ENCODE assay signal across 13 cellular contexts in the genomic region with DNA sequence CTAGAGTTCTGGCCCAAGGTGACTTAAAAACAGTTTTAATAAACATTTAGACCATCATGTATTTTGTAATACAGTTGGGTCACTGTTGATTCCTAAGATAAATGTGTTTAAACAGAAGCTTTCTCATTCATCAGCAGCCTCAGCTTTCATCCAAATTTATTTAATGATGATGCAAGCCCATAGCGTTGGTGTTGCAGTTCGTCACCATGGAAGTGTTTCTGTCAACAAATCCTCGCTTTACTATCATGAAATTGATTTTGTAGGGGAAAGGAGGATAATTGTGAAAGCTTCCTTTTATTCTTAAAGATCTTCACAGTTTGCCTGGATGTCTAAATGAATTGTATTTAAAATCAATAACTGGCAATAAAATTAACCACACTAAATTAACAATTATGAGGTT. TPM values are rescaled to one million over a fixed set of nuclear protein-coding genes. Genes with fewer than 3 reads are reported as not detected.
DNase-seq lines count a peak whose midpoint lies in the region; ATAC-seq and TF ChIP-seq lines count a peak whose summit lies in the region.
"Had no signal": no experiment of that assay in that cellular context is flagged by ENCODE, and none has a peak within 500 bp of the region (broad histone marks: within the 10 kb centered on the region; RNA-seq: fewer than 3 reads in every experiment).

No MANE protein-coding gene starts in this region.

- no peaks in the 10 kb centered on the region for H3K27me3 ChIP-seq in liver (ENCODE audit: control insufficient read depth in 4 of 4, insufficient read depth in 4 of 4, low read length in 3 of 4)
- H3K27me3 ChIP-seq in upper lobe of right lung, result no peaks in the 10 kb centered on the region

- H3K27ac ChIP-seq in liver (ENCODE audit: low read depth in 1 of 2, low read length in 2 of 2) (peak overlapping the region; percentile 63 to 74), upper lobe of right lung (peak overlapping the region; percentile 71)

- no peak overlapping the region for H3K9ac ChIP-seq in liver (ENCODE audit: low read depth in 1 of 2, low read length in 2 of 2)

- H3K36me3 ChIP-seq in liver (ENCODE audit: control insufficient read depth in 4 of 4, insufficient read depth in 3 of 4, low read depth in 1 of 4, low read length in 3 of 4) (peaks cover 0 to 3% (median 0%) of the 10 kb centered on the region in 4 donors), upper lobe of right lung (no peaks in the 10 kb centered on the region)

- no peaks in the 10 kb centered on the region for H3K27me3 Mint-ChIP-seq in chondrocyte (ENCODE audit: low read depth)
- H3K27me3 Mint-ChIP-seq: activated CD8-positive, alpha-beta memory T cell treated with anti-CD3 and anti-CD28 coated beads, Interleukin-2, amount 10 ng/mL, durations not matched to agents 7 days and 5 days; IgD-negative memory B cell had no signal

- H3K4me3 ChIP-seq in liver (ENCODE audit: low read depth in 1 of 3, low read length in 3 of 3), result no peak overlapping the region
- no peak overlapping the region for H3K4me3 ChIP-seq in upper lobe of right lung

- intact Hi-C loops in upper lobe of right lung (cut with DNase I), result loop anchor here (10.0 kb wide), 1 partner anchor 408 kb away; no protein-coding TSS in a partner anchor

- DNase-seq in SHP77 (lab: John Stamatoyannopoulos, UW) (peak; percentile 20 to 32), SHP77 treated with DMSO at 0.1 percent for 48 hours (lab: John Stamatoyannopoulos, UW) (no peak), chondrocyte (ENCODE audit: low spot score) (no peak), upper lobe of right lung (no peak), NCI-H82 (lab: John Stamatoyannopoulos, UW) (no peak), kidney glomerular epithelial cell (lab: John Stamatoyannopoulos, UW) (no peak), EL (no peak)
- DNase-seq: ACHN; activated CD8-positive, alpha-beta memory T cell treated with anti-CD3 and anti-CD28 coated beads, Interleukin-2, amount 10 ng/mL, durations not matched to agents 7 days and 5 days; midbrain; RPMI8226 had no signal

- H3K4me1 ChIP-seq in liver (ENCODE audit: control insufficient read depth in 4 of 4, insufficient read depth in 4 of 4, low read length in 3 of 4) (peaks cover 3 to 7% (median 4%) of the 10 kb centered on the region in 4 donors), upper lobe of right lung (peaks cover 27% of the 10 kb centered on the region)

- 18% methylated on average over 3 of the region's 3 CpGs for WGBS in liver

- peaks cover 5% of the 10 kb centered on the region for H3K36me3 Mint-ChIP-seq in chondrocyte (ENCODE audit: low read depth)
- H3K36me3 Mint-ChIP-seq: IgD-negative memory B cell had no signal

- ATAC-seq in upper lobe of right lung, result peak; percentile 36
- ATAC-seq: activated CD8-positive, alpha-beta memory T cell treated with anti-CD3 and anti-CD28 coated beads, Interleukin-2, amount 10 ng/mL, durations not matched to agents 7 days and 5 days had no signal

- TF ChIP-seq RAD21 in liver (IDR thresholded peaks at IDR 0.05), result peak; percentile 55 to 62

- TF ChIP-seq CTCF in chondrocyte (IDR thresholded peaks at IDR 0.05) (no peak), liver (IDR thresholded peaks at IDR 0.05; ENCODE audit: low read depth, low read length, missing input control) (no peak), upper lobe of right lung (IDR thresholded peaks at IDR 0.05) (no peak)

- H3K9me3 ChIP-seq in liver (ENCODE audit: control insufficient read depth in 4 of 4, low read length in 3 of 4) (no peaks in the 10 kb centered on the region), upper lobe of right lung (no peaks in the 10 kb centered on the region)

- H3K4me1 Mint-ChIP-seq in chondrocyte (ENCODE audit: low read depth), result peaks cover 31% of the 10 kb centered on the region

- peak overlapping the region; percentile 82 for H3K27ac Mint-ChIP-seq in chondrocyte (ENCODE audit: unreplicated experiment)
- H3K27ac Mint-ChIP-seq: activated CD8-positive, alpha-beta memory T cell treated with anti-CD3 and anti-CD28 coated beads, Interleukin-2, amount 10 ng/mL, durations not matched to agents 7 days and 5 days; IgD-negative memory B cell had no signal

- H3K9me3 Mint-ChIP-seq in chondrocyte (ENCODE audit: low read depth), result no peaks in the 10 kb centered on the region
- H3K9me3 Mint-ChIP-seq: IgD-negative memory B cell had no signal

- H3K4me3 Mint-ChIP-seq in chondrocyte (ENCODE audit: unreplicated experiment), result no peak overlapping the region
- H3K4me3 Mint-ChIP-seq: activated CD8-positive, alpha-beta memory T cell treated with anti-CD3 and anti-CD28 coated beads, Interleukin-2, amount 10 ng/mL, durations not matched to agents 7 days and 5 days; IgD-negative memory B cell had no signal

TF ChIP-seq in liver, 16 proteins besides CTCF, POLR2A, EP300 and RAD21:
- TF ChIP-seq FOXA1 (IDR thresholded peaks at IDR 0.05) (peak; percentile 81), TAF1 (conservative IDR thresholded peaks at IDR 0.05) (no peak), FOXA2 (IDR thresholded peaks at IDR 0.05) (peak; percentile 73), HNF4G (IDR thresholded peaks at IDR 0.05) (no peak), HNF4A (conservative IDR thresholded peaks at IDR 0.05) (peak in 1 of 2 donors; percentile 62), SP1 (IDR thresholded peaks at IDR 0.05) (peak; percentile 29), EGR1 (IDR thresholded peaks at IDR 0.05; ENCODE audit: low read depth in 2 of 2) (peak in 1 of 2 donors; percentile 30), GABPA (IDR thresholded peaks at IDR 0.05 in 1 of 2, conservative IDR thresholded peaks at IDR 0.05 in 1 of 2) (peak in 1 of 2 donors; percentile 24), RXRA (IDR thresholded peaks at IDR 0.05) (peak in 1 of 2 donors; percentile 70), JUND (IDR thresholded peaks at IDR 0.05) (peak; percentile 29 to 80), NR2F2 (IDR thresholded peaks at IDR 0.05) (no peak), YY1 (IDR thresholded peaks at IDR 0.05) (peak; percentile 50)
- TF ChIP-seq, protein P1, sequence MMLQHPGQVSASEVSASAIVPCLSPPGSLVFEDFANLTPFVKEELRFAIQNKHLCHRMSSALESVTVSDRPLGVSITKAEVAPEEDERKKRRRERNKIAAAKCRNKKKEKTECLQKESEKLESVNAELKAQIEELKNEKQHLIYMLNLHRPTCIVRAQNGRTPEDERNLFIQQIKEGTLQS (IDR thresholded peaks at IDR 0.05), result peak; percentile 98
- TF ChIP-seq, protein P2, sequence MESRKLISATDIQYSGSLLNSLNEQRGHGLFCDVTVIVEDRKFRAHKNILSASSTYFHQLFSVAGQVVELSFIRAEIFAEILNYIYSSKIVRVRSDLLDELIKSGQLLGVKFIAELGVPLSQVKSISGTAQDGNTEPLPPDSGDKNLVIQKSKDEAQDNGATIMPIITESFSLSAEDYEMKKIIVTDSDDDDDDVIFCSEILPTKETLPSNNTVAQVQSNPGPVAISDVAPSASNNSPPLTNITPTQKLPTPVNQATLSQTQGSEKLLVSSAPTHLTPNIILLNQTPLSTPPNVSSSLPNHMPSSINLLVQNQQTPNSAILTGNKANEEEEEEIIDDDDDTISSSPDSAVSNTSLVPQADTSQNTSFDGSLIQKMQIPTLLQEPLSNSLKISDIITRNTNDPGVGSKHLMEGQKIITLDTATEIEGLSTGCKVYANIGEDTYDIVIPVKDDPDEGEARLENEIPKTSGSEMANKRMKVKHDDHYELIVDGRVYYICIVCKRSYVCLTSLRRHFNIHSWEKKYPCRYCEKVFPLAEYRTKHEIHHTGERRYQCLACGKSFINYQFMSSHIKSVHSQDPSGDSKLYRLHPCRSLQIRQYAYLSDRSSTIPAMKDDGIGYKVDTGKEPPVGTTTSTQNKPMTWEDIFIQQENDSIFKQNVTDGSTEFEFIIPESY (IDR thresholded peaks at IDR 0.05), result peak; percentile 65
- TF ChIP-seq, protein P3, sequence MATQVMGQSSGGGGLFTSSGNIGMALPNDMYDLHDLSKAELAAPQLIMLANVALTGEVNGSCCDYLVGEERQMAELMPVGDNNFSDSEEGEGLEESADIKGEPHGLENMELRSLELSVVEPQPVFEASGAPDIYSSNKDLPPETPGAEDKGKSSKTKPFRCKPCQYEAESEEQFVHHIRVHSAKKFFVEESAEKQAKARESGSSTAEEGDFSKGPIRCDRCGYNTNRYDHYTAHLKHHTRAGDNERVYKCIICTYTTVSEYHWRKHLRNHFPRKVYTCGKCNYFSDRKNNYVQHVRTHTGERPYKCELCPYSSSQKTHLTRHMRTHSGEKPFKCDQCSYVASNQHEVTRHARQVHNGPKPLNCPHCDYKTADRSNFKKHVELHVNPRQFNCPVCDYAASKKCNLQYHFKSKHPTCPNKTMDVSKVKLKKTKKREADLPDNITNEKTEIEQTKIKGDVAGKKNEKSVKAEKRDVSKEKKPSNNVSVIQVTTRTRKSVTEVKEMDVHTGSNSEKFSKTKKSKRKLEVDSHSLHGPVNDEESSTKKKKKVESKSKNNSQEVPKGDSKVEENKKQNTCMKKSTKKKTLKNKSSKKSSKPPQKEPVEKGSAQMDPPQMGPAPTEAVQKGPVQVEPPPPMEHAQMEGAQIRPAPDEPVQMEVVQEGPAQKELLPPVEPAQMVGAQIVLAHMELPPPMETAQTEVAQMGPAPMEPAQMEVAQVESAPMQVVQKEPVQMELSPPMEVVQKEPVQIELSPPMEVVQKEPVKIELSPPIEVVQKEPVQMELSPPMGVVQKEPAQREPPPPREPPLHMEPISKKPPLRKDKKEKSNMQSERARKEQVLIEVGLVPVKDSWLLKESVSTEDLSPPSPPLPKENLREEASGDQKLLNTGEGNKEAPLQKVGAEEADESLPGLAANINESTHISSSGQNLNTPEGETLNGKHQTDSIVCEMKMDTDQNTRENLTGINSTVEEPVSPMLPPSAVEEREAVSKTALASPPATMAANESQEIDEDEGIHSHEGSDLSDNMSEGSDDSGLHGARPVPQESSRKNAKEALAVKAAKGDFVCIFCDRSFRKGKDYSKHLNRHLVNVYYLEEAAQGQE (IDR thresholded peaks at IDR 0.05), result peak; percentile 29
- TF ChIP-seq, protein P4, sequence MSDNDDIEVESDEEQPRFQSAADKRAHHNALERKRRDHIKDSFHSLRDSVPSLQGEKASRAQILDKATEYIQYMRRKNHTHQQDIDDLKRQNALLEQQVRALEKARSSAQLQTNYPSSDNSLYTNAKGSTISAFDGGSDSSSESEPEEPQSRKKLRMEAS (IDR thresholded peaks at IDR 0.05), result no peak

RNA-seq across cellular contexts. Expression of gene CMSS1, which starts 28.8 kb away (rescaled TPM):
- total RNA-seq in chondrocyte, result 19.5 to 57.6 TPM (median 22.3 TPM) in 3 replicates
- total RNA-seq in liver, result 1 to 10 TPM; 3.8 to 5.3 TPM
- polyA plus RNA-seq in liver, result 10 to 100 TPM in 1 of 2 donors, 1 to 10 TPM in 1; 9.7 to 19.5 TPM
- 20.6 TPM for total RNA-seq in upper lobe of right lung

Comparison
In these comparisons a context has a peak if more than half of its experiments do, and no peak if none do; other contexts are left out.
1. DNase-seq: peak in SHP77 (2 of 2); none in SHP77 treated with DMSO at 0.1 percent for 48 hours (single experiment), chondrocyte (single experiment), upper lobe of right lung (single experiment), NCI-H82 (single experiment), kidney glomerular epithelial cell (single experiment) and EL (single experiment).